10 cellular contexts compared by ENCODE assay signal in genomic region chr18:13563390-13563805, GRCh38.
DNase-seq lines count a peak whose midpoint lies in the region; ATAC-seq and TF ChIP-seq lines count a peak whose summit lies in the region.
"Had no signal": no experiment of that assay in that cellular context is flagged by ENCODE, and none has a peak within 500 bp of the region (broad histone marks: within the 10 kb centered on the region; RNA-seq: fewer than 3 reads in every experiment).

No MANE protein-coding gene starts in this region.

- no peaks in the 10 kb centered on the region for H3K9me3 Mint-ChIP-seq in activated CD8-positive, alpha-beta T cell treated with anti-CD3 and anti-CD28 coated beads for 36 hours
- no peaks in the 10 kb centered on the region for H3K9me3 Mint-ChIP-seq in activated CD8-positive, alpha-beta T cell treated with anti-CD3 and anti-CD28 coated beads, Interleukin-2, amount 10 ng/mL, durations not matched to agents 7 days and 5 days (ENCODE audit: insufficient read depth)

- no peak for TF ChIP-seq POLR2A in testis (IDR thresholded peaks at IDR 0.05)

- POLR2A ChIA-PET in activated CD8-positive, alpha-beta T cell treated with anti-CD3 and anti-CD28 coated beads for 36 hours (lab: Charles Lee): interaction anchor here (1.0 to 3.1 kb wide), 7 partner anchors 14 to 347 kb away, joined by 3 to 33 read pairs (median 5); no protein-coding TSS in a partner anchor
- POLR2A ChIA-PET in activated CD8-positive, alpha-beta T cell treated with anti-CD3 and anti-CD28 coated beads, Interleukin-2, amount 10 ng/mL, durations not matched to agents 7 days and 5 days (lab: Charles Lee): interaction anchor here (0.6 to 1.9 kb wide), 12 partner anchors 11 to 188 kb away, joined by 3 to 10 read pairs (median 4); partner anchors contain the start of genes FAM210A and RNMT

- no peak for ATAC-seq in activated CD8-positive, alpha-beta T cell treated with anti-CD3 and anti-CD28 coated beads for 36 hours
- ATAC-seq in activated CD8-positive, alpha-beta T cell treated with anti-CD3 and anti-CD28 coated beads, Interleukin-2, amount 10 ng/mL, durations not matched to agents 7 days and 5 days: no peak
- peak; percentile 36 to 56 for ATAC-seq in right cardiac atrium
- ATAC-seq in HG02763 (IDR thresholded peaks at IDR 0.05; ENCODE audit: unreplicated experiment): no peak
- no peak for ATAC-seq in GM19467 (IDR thresholded peaks at IDR 0.05; ENCODE audit: unreplicated experiment)

- H3K9me3 ChIP-seq in right cardiac atrium (ENCODE audit: control insufficient read depth, low read length) (no peaks in the 10 kb centered on the region), testis (no peaks in the 10 kb centered on the region)

- peaks cover 76% of the 10 kb centered on the region for H3K4me1 Mint-ChIP-seq in activated CD8-positive, alpha-beta T cell treated with anti-CD3 and anti-CD28 coated beads for 36 hours (ENCODE audit: low read depth)
- H3K4me1 Mint-ChIP-seq in activated CD8-positive, alpha-beta T cell treated with anti-CD3 and anti-CD28 coated beads, Interleukin-2, amount 10 ng/mL, durations not matched to agents 7 days and 5 days (ENCODE audit: low read depth): peaks cover 71% of the 10 kb centered on the region

- WGBS in right cardiac atrium: 40% methylated on average over 9 of the region's 9 CpGs
- 66 to 81% methylated on average over 9 of the region's 9 CpGs for WGBS in testis, 2 donors

- H3K4me3 ChIP-seq in right cardiac atrium (ENCODE audit: low read length) (no peak overlapping the region), testis (no peak overlapping the region)
- H3K4me3 ChIP-seq: skin epidermis had no signal

- H3K4me1 ChIP-seq in right cardiac atrium (ENCODE audit: control insufficient read depth, insufficient read depth, low read length) (peaks cover 14% of the 10 kb centered on the region), testis (no peaks in the 10 kb centered on the region)

- H3K27me3 ChIP-seq in right cardiac atrium (ENCODE audit: control insufficient read depth, insufficient read depth) (no peaks in the 10 kb centered on the region), testis (no peaks in the 10 kb centered on the region)

- DNase-seq in activated CD8-positive, alpha-beta T cell treated with anti-CD3 and anti-CD28 coated beads for 36 hours: no peak
- no peak for DNase-seq in activated CD8-positive, alpha-beta T cell treated with anti-CD3 and anti-CD28 coated beads, Interleukin-2, amount 10 ng/mL, durations not matched to agents 7 days and 5 days
- peak; percentile 27 for DNase-seq in SK-N-DZ (ENCODE audit: low spot score)
- peak in 1 of 3 donors; percentile 33 for DNase-seq in right cardiac atrium
- DNase-seq in testis: peak; percentile 46
- no peak for DNase-seq in HT-29 (ENCODE audit: low spot score)
- DNase-seq: activated CD8-positive, alpha-beta memory T cell treated with anti-CD3 and anti-CD28 coated beads, Interleukin-2, amount 50 U/mL, for 48 hours had no signal

- no peaks in the 10 kb centered on the region for H3K36me3 ChIP-seq in testis (ENCODE audit: low read depth, missing control alignments)

- no peak for TF ChIP-seq CTCF in activated CD8-positive, alpha-beta T cell treated with anti-CD3 and anti-CD28 coated beads for 36 hours (IDR thresholded peaks at IDR 0.05)
- TF ChIP-seq CTCF in testis (IDR thresholded peaks at IDR 0.05): no peak

- H3K27ac ChIP-seq in right cardiac atrium (ENCODE audit: low read length) (peak overlapping the region; percentile 88), testis (no peak overlapping the region)

- H3K27me3 Mint-ChIP-seq in activated CD8-positive, alpha-beta T cell treated with anti-CD3 and anti-CD28 coated beads for 36 hours: no peaks in the 10 kb centered on the region
- H3K27me3 Mint-ChIP-seq in activated CD8-positive, alpha-beta T cell treated with anti-CD3 and anti-CD28 coated beads, Interleukin-2, amount 10 ng/mL, durations not matched to agents 7 days and 5 days (ENCODE audit: low read depth): no peaks in the 10 kb centered on the region

- CTCF ChIA-PET in activated CD8-positive, alpha-beta T cell treated with anti-CD3 and anti-CD28 coated beads for 36 hours (lab: Charles Lee): interaction anchor here (0.7 to 2.1 kb wide), 7 partner anchors 15 to 347 kb away, joined by 3 to 14 read pairs (median 3); no protein-coding TSS in a partner anchor
- CTCF ChIA-PET in activated CD8-positive, alpha-beta T cell treated with anti-CD3 and anti-CD28 coated beads, Interleukin-2, amount 10 ng/mL, durations not matched to agents 7 days and 5 days (lab: Charles Lee): interaction anchor here (0.8 to 8.8 kb wide), 10 partner anchors 8 to 347 kb away, joined by 3 to 88 read pairs (median 5); no protein-coding TSS in a partner anchor

- H3K4me3 Mint-ChIP-seq in activated CD8-positive, alpha-beta T cell treated with anti-CD3 and anti-CD28 coated beads for 36 hours: peak overlapping the region; percentile 76
- no peak overlapping the region for H3K4me3 Mint-ChIP-seq in activated CD8-positive, alpha-beta T cell treated with anti-CD3 and anti-CD28 coated beads, Interleukin-2, amount 10 ng/mL, durations not matched to agents 7 days and 5 days

- intact Hi-C loops in activated CD8-positive, alpha-beta T cell treated with anti-CD3 and anti-CD28 coated beads for 36 hours (cut with micrococcal nuclease): loop anchor here (2.0 kb wide), 2 partner anchors 17 to 49 kb away; no protein-coding TSS in a partner anchor
- intact Hi-C loops in right cardiac atrium (cut with DNase I): loop anchor here in 2 of 4 donors (5.0 to 10.0 kb wide), 2 partner anchors 49 to 161 kb away; partner anchors contain the start of genes FAM210A (in 1 of the 2) and RNMT (in 1 of the 2)
- intact Hi-C loops in testis (cut with DNase I; ENCODE audit: low total_unique reads): no loop called here

- H3K27ac Mint-ChIP-seq in activated CD8-positive, alpha-beta T cell treated with anti-CD3 and anti-CD28 coated beads for 36 hours: peak overlapping the region; percentile 99
- H3K27ac Mint-ChIP-seq in activated CD8-positive, alpha-beta T cell treated with anti-CD3 and anti-CD28 coated beads, Interleukin-2, amount 10 ng/mL, durations not matched to agents 7 days and 5 days: no peak overlapping the region

- peaks cover 14% of the 10 kb centered on the region for H3K36me3 Mint-ChIP-seq in activated CD8-positive, alpha-beta T cell treated with anti-CD3 and anti-CD28 coated beads for 36 hours (ENCODE audit: low read depth)
- peaks cover 6% of the 10 kb centered on the region for H3K36me3 Mint-ChIP-seq in activated CD8-positive, alpha-beta T cell treated with anti-CD3 and anti-CD28 coated beads, Interleukin-2, amount 10 ng/mL, durations not matched to agents 7 days and 5 days (ENCODE audit: low read depth)

Comparison
In these comparisons a context has a peak if more than half of its experiments do, and no peak if none do; other contexts are left out.
1. ATAC-seq: peak in right cardiac atrium (2 of 2); none in activated CD8-positive, alpha-beta T cell treated with anti-CD3 and anti-CD28 coated beads for 36 hours (single experiment), activated CD8-positive, alpha-beta T cell treated with anti-CD3 and anti-CD28 coated beads, Interleukin-2, amount 10 ng/mL, durations not matched to agents 7 days and 5 days (single experiment), HG02763 (single experiment) and GM19467 (single experiment).
2. DNase-seq: peak in SK-N-DZ (single experiment) and testis (single experiment); none in activated CD8-positive, alpha-beta T cell treated with anti-CD3 and anti-CD28 coated beads for 36 hours (single experiment), activated CD8-positive, alpha-beta T cell treated with anti-CD3 and anti-CD28 coated beads, Interleukin-2, amount 10 ng/mL, durations not matched to agents 7 days and 5 days (single experiment) and HT-29 (single experiment).